ENCODE assay signal across 11 cellular contexts in genomic region chr4:13706130-13706529, GRCh38.
DNase-seq lines count a peak whose midpoint lies in the region; ATAC-seq and TF ChIP-seq lines count a peak whose summit lies in the region.
"Had no signal": no experiment of that assay in that cellular context is flagged by ENCODE, and none has a peak within 500 bp of the region (broad histone marks: within the 10 kb centered on the region; RNA-seq: fewer than 3 reads in every experiment).

No MANE protein-coding gene starts in this region.

- no peak for TF ChIP-seq POLR2A in breast epithelium (IDR thresholded peaks at IDR 0.05)

- no peaks in the 10 kb centered on the region for H3K27me3 ChIP-seq in breast epithelium
- no peaks in the 10 kb centered on the region for H3K27me3 ChIP-seq in right cardiac atrium (ENCODE audit: control insufficient read depth, insufficient read depth)

- intact Hi-C loops in breast epithelium (cut with DNase I; ENCODE audit: low total_unique reads) (no loop called here), right cardiac atrium (cut with DNase I) (no loop called here)

- DNase-seq in DMS153 (lab: John Stamatoyannopoulos, UW) (peak; percentile 12), DMS153 treated with DMSO at 0.1 percent for 48 hours (lab: John Stamatoyannopoulos, UW; ENCODE audit: unreplicated experiment) (no peak), breast epithelium (ENCODE audit: low spot score in 2 of 2) (peak in 1 of 2 donors; percentile 44), right cardiac atrium (peak in 1 of 3 donors; percentile 38), COLO829 (ENCODE audit: low spot score) (no peak), 8988T (no peak)
- DNase-seq: activated CD8-positive, alpha-beta memory T cell treated with anti-CD3 and anti-CD28 coated beads, Interleukin-2, amount 10 ng/mL, durations not matched to agents 7 days and 5 days had no signal

- peak; percentile 73 to 74 for ATAC-seq in right cardiac atrium
- no peak for ATAC-seq in stimulated activated memory B cell treated with anti-CD40 and anti-IgM and Interleukin-4, amounts not matched to agents 10 μg/mL and 1 μg/mL and 100 μg/mL, for 72 hours
- ATAC-seq: activated CD8-positive, alpha-beta memory T cell treated with anti-CD3 and anti-CD28 coated beads, Interleukin-2, amount 10 ng/mL, durations not matched to agents 7 days and 5 days; activated naive CD4-positive, alpha-beta T cell treated with anti-CD3 and anti-CD28 coated beads, Interleukin-2, amount 50 U/mL, for 72 hours had no signal

- H3K4me3 Mint-ChIP-seq in stimulated activated memory B cell treated with anti-CD40 and anti-IgM and Interleukin-4, amounts not matched to agents 10 μg/mL and 1 μg/mL and 100 μg/mL, for 72 hours = no peak overlapping the region
- H3K4me3 Mint-ChIP-seq: activated CD8-positive, alpha-beta memory T cell treated with anti-CD3 and anti-CD28 coated beads, Interleukin-2, amount 10 ng/mL, durations not matched to agents 7 days and 5 days had no signal

- H3K27me3 Mint-ChIP-seq in stimulated activated memory B cell treated with anti-CD40 and anti-IgM and Interleukin-4, amounts not matched to agents 10 μg/mL and 1 μg/mL and 100 μg/mL, for 72 hours = peaks cover 13% of the 10 kb centered on the region
- H3K27me3 Mint-ChIP-seq: activated CD8-positive, alpha-beta memory T cell treated with anti-CD3 and anti-CD28 coated beads, Interleukin-2, amount 10 ng/mL, durations not matched to agents 7 days and 5 days had no signal

- no peak for TF ChIP-seq CTCF in breast epithelium (IDR thresholded peaks at IDR 0.05)

- peaks cover 0 to 8% of the 10 kb centered on the region in 2 donors for H3K4me1 ChIP-seq in breast epithelium
- H3K4me1 ChIP-seq in right cardiac atrium (ENCODE audit: control insufficient read depth, insufficient read depth, low read length) = peaks cover 4% of the 10 kb centered on the region

- peaks cover 12% of the 10 kb centered on the region for H3K4me1 Mint-ChIP-seq in stimulated activated memory B cell treated with anti-CD40 and anti-IgM and Interleukin-4, amounts not matched to agents 10 μg/mL and 1 μg/mL and 100 μg/mL, for 72 hours
- H3K4me1 Mint-ChIP-seq: activated CD8-positive, alpha-beta memory T cell treated with anti-CD3 and anti-CD28 coated beads, Interleukin-2, amount 10 ng/mL, durations not matched to agents 7 days and 5 days had no signal

- no peaks in the 10 kb centered on the region for H3K36me3 ChIP-seq in breast epithelium

- no peaks in the 10 kb centered on the region for H3K36me3 Mint-ChIP-seq in stimulated activated memory B cell treated with anti-CD40 and anti-IgM and Interleukin-4, amounts not matched to agents 10 μg/mL and 1 μg/mL and 100 μg/mL, for 72 hours
- H3K36me3 Mint-ChIP-seq: activated CD8-positive, alpha-beta memory T cell treated with anti-CD3 and anti-CD28 coated beads, Interleukin-2, amount 10 ng/mL, durations not matched to agents 7 days and 5 days had no signal

- H3K27ac ChIP-seq in breast epithelium = peak overlapping the region; percentile 69 to 79
- H3K27ac ChIP-seq in right cardiac atrium (ENCODE audit: low read length) = peak overlapping the region; percentile 98
- H3K27ac ChIP-seq in skin epidermis = peak overlapping the region in 16 of 21 experiments; percentile 2 to 80 (median 56)
- H3K27ac ChIP-seq: SK-N-MC had no signal

- peak overlapping the region in 1 of 3 donors; percentile 22 for H3K4me3 ChIP-seq in breast epithelium
- H3K4me3 ChIP-seq in right cardiac atrium (ENCODE audit: low read length) = no peak overlapping the region
- peak overlapping the region in 1 of 7 experiments; percentile 1 for H3K4me3 ChIP-seq in skin epidermis
- H3K4me3 ChIP-seq: SK-N-MC had no signal

- peaks cover 3% of the 10 kb centered on the region for H3K9me3 Mint-ChIP-seq in stimulated activated memory B cell treated with anti-CD40 and anti-IgM and Interleukin-4, amounts not matched to agents 10 μg/mL and 1 μg/mL and 100 μg/mL, for 72 hours
- H3K9me3 Mint-ChIP-seq: activated naive CD4-positive, alpha-beta T cell treated with anti-CD3 and anti-CD28 coated beads, Interleukin-2, amount 50 U/mL, for 72 hours had no signal

- H3K9me3 ChIP-seq in breast epithelium = no peaks in the 10 kb centered on the region
- H3K9me3 ChIP-seq in right cardiac atrium (ENCODE audit: control insufficient read depth, low read length) = no peaks in the 10 kb centered on the region

- no peak overlapping the region for H3K27ac Mint-ChIP-seq in stimulated activated memory B cell treated with anti-CD40 and anti-IgM and Interleukin-4, amounts not matched to agents 10 μg/mL and 1 μg/mL and 100 μg/mL, for 72 hours
- H3K27ac Mint-ChIP-seq: activated CD8-positive, alpha-beta memory T cell treated with anti-CD3 and anti-CD28 coated beads, Interleukin-2, amount 10 ng/mL, durations not matched to agents 7 days and 5 days; activated naive CD4-positive, alpha-beta T cell treated with anti-CD3 and anti-CD28 coated beads, Interleukin-2, amount 50 U/mL, for 72 hours had no signal
